Comparison of ENCODE assay signal across 9 cellular contexts in the genomic region with DNA sequence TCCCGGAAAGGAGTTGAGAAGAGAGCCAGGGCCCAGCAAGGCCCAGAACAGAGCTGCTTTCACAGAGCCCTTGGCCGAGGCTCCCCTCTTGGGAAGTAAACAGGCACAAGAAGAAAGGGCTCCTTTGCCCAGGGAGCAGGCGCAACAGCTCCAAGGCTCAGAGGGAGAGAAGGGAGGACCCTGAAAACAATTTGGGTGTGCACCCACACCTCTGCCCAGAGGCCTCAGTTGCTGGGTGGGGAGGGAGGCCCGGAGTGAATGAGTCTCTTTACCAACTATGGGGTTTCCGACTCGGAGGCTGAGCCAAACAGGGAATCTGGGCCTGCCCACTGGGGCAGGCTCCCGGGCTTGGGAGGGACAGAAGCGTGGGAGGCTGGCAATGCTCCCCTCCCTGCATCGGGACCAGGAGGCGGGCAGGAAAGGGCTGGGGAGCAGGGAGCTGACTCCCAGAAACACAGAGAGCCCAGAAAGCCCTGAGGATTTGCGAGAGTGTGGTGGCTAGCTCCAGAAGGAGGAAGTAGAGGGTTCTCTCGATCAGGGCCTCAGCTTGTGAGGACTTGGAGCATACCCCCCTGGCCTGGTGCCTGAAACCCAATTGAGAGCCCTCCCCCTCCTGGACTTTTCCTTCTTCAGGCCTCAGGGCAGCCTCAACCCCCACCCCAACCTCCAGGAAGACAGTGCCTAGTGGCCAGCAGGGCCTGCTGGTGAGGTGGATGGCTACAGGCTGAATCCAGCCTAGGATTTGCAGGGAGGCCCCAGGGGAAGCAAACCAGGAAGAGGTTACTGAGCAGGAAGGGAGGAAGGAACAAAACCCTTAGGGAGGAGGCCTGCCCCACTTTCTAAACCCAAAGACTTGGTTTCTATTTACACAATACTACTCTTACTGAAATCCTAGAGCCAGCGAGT. TPM values are rescaled to one million over a fixed set of nuclear protein-coding genes. Genes with fewer than 3 reads are reported as not detected.
DNase-seq lines count a peak whose midpoint lies in the region; ATAC-seq and TF ChIP-seq lines count a peak whose summit lies in the region.
"Had no signal": no experiment of that assay in that cellular context is flagged by ENCODE, and none has a peak within 500 bp of the region (broad histone marks: within the 10 kb centered on the region; RNA-seq: fewer than 3 reads in every experiment).

No MANE protein-coding gene starts in this region.

- H3K4me3 Mint-ChIP-seq in neural crest cell = no peak overlapping the region

- peak; percentile 97 for DNase-seq in AG20443 (ENCODE audit: low spot score)
- DNase-seq in activated effector memory CD4-positive, alpha-beta T cell treated with Interleukin-2 at 50 U/mL for 16 hours = peak; percentile 32
- peak; percentile 39 to 63 for DNase-seq in foreskin keratinocyte
- no peak for DNase-seq in neural crest cell (ENCODE audit: low read depth, low spot score)
- DNase-seq in ecto neural progenitor cell (ENCODE audit: low spot score) = no peak

- peak; percentile 66 for ATAC-seq in foreskin keratinocyte
- ATAC-seq in GM18498 (IDR thresholded peaks at IDR 0.05; ENCODE audit: unreplicated experiment) = no peak
- no peak for ATAC-seq in HG02973 (IDR thresholded peaks at IDR 0.05; ENCODE audit: unreplicated experiment)

- peaks cover 15% of the 10 kb centered on the region for H3K4me1 ChIP-seq in foreskin keratinocyte

- peaks cover 26% of the 10 kb centered on the region; the same call in 1 of the 2 replicates for H3K36me3 ChIP-seq in KOPT-K1 (ENCODE audit: insufficient read depth, low read length)

- H3K9me3 Mint-ChIP-seq in neural crest cell = no peaks in the 10 kb centered on the region

- TF ChIP-seq CTCF in foreskin keratinocyte (conservative IDR thresholded peaks at IDR 0.05) = peak; percentile 28
- TF ChIP-seq CTCF in neural crest cell (conservative IDR thresholded peaks at IDR 0.05) = no peak

- no peaks in the 10 kb centered on the region for H3K27me3 Mint-ChIP-seq in neural crest cell (ENCODE audit: low read depth)

- H3K4me1 Mint-ChIP-seq in neural crest cell = peaks cover 4% of the 10 kb centered on the region

- H3K9me3 ChIP-seq in KOPT-K1 (ENCODE audit: insufficient read depth, low read length, poor library complexity, severe bottlenecking) = no peaks in the 10 kb centered on the region

- H3K36me3 Mint-ChIP-seq in neural crest cell (ENCODE audit: low read depth) = no peaks in the 10 kb centered on the region

- peak overlapping the region; percentile 71 for H3K27ac Mint-ChIP-seq in neural crest cell (ENCODE audit: unreplicated experiment)

- peak overlapping the region; percentile 99 for H3K27ac ChIP-seq in KOPT-K1 (ENCODE audit: low read depth, low read length, poor library complexity, severe bottlenecking)
- H3K27ac ChIP-seq in foreskin keratinocyte = peak overlapping the region; percentile 70

- no peaks in the 10 kb centered on the region for H3K27me3 ChIP-seq in foreskin keratinocyte

RNA-seq across cellular contexts. Expression of a gene that starts 6.2 kb away (rescaled TPM):
- total RNA-seq in foreskin keratinocyte (not detected in 2 replicates), neural crest cell (0.12 and 0.20 TPM in 2 replicates)
- polyA plus RNA-seq in foreskin keratinocyte = not detected in 2 replicates
- total RNA-seq: glomerular endothelial cell had no signal

RNA-seq across cellular contexts. Expression of a gene that starts 59.9 kb away (rescaled TPM):
- total RNA-seq in foreskin keratinocyte (4.0 and 5.2 TPM in 2 replicates), neural crest cell (not detected in 2 replicates)
- polyA plus RNA-seq in foreskin keratinocyte = 5.2 and 6.1 TPM in 2 replicates

Comparison
In these comparisons a context has a peak if more than half of its experiments do, and no peak if none do; other contexts are left out.
1. DNase-seq: peak in AG20443 (single experiment), activated effector memory CD4-positive, alpha-beta T cell treated with Interleukin-2 at 50 U/mL for 16 hours (single experiment) and foreskin keratinocyte (2 of 2); none in neural crest cell (single experiment) and ecto neural progenitor cell (single experiment).